In genomic region chr6:10725046-10725445, GRCh38 we compare ENCODE assay signal across 20 cellular contexts. TPM values are rescaled to one million over a fixed set of nuclear protein-coding genes. Genes with fewer than 3 reads are reported as not detected.
DNase-seq lines count a peak whose midpoint lies in the region; ATAC-seq and TF ChIP-seq lines count a peak whose summit lies in the region.
"Had no signal": no experiment of that assay in that cellular context is flagged by ENCODE, and none has a peak within 500 bp of the region (broad histone marks: within the 10 kb centered on the region; RNA-seq: fewer than 3 reads in every experiment).

No MANE protein-coding gene starts in this region.

- no peak for ATAC-seq in activated CD8-positive, alpha-beta T cell treated with anti-CD3 and anti-CD28 coated beads, Interleukin-2, amount 10 ng/mL, durations not matched to agents 7 days and 5 days
- no peak for ATAC-seq in GM21423 (IDR thresholded peaks at IDR 0.05; ENCODE audit: unreplicated experiment)
- ATAC-seq: activated CD8-positive, alpha-beta memory T cell treated with anti-CD3 and anti-CD28 coated beads, Interleukin-2, amount 10 ng/mL, durations not matched to agents 7 days and 5 days; heart right ventricle; pancreas; T-cell had no signal

- H3K36me3 Mint-ChIP-seq in T-helper 2 cell treated with Interferon-gamma antibody and Interleukin-4, amounts not matched to agents 5 μg/mL and 100 μg/mL, for 36 hours (ENCODE audit: low read depth) = peaks cover 19% of the 10 kb centered on the region
- H3K36me3 Mint-ChIP-seq in endodermal cell (ENCODE audit: low read depth) (peaks cover 37% of the 10 kb centered on the region), progenitor cell of endocrine pancreas (ENCODE audit: insufficient read depth) (peaks cover 8% of the 10 kb centered on the region)
- H3K36me3 Mint-ChIP-seq in activated CD8-positive, alpha-beta T cell treated with anti-CD3 and anti-CD28 coated beads, Interleukin-2, amount 10 ng/mL, durations not matched to agents 7 days and 5 days (ENCODE audit: low read depth) = peaks cover 27% of the 10 kb centered on the region

- POLR2A ChIA-PET in activated CD8-positive, alpha-beta T cell treated with anti-CD3 and anti-CD28 coated beads, Interleukin-2, amount 10 ng/mL, durations not matched to agents 7 days and 5 days (lab: Charles Lee) = no interaction called here

- TF ChIP-seq CTCF in endodermal cell (conservative IDR thresholded peaks at IDR 0.05) = no peak
- TF ChIP-seq CTCF in progenitor cell of endocrine pancreas (IDR thresholded peaks at IDR 0.05; ENCODE audit: unreplicated experiment) = no peak

- peaks cover 36% of the 10 kb centered on the region for H3K4me1 Mint-ChIP-seq in T-helper 2 cell treated with Interferon-gamma antibody and Interleukin-4, amounts not matched to agents 5 μg/mL and 100 μg/mL, for 36 hours (ENCODE audit: low read depth)
- H3K4me1 Mint-ChIP-seq in endodermal cell (peaks cover 40% of the 10 kb centered on the region), progenitor cell of endocrine pancreas (ENCODE audit: low read depth) (peaks cover 26% of the 10 kb centered on the region)
- peaks cover 45% of the 10 kb centered on the region for H3K4me1 Mint-ChIP-seq in activated CD8-positive, alpha-beta T cell treated with anti-CD3 and anti-CD28 coated beads, Interleukin-2, amount 10 ng/mL, durations not matched to agents 7 days and 5 days (ENCODE audit: low read depth)

- H3K9me3 ChIP-seq in endodermal cell (ENCODE audit: control insufficient read depth, low read length) = no peaks in the 10 kb centered on the region
- H3K9me3 ChIP-seq: heart right ventricle, pancreas, transverse colon had no signal

- peak overlapping the region; percentile 31 for H3K4me3 Mint-ChIP-seq in T-helper 2 cell treated with Interferon-gamma antibody and Interleukin-4, amounts not matched to agents 5 μg/mL and 100 μg/mL, for 36 hours
- H3K4me3 Mint-ChIP-seq in endodermal cell (peak overlapping the region; percentile 94), progenitor cell of endocrine pancreas (ENCODE audit: low read depth) (peak overlapping the region; percentile 86)
- H3K4me3 Mint-ChIP-seq in activated CD8-positive, alpha-beta T cell treated with anti-CD3 and anti-CD28 coated beads, Interleukin-2, amount 10 ng/mL, durations not matched to agents 7 days and 5 days = no peak overlapping the region

- H3K4me1 ChIP-seq in endodermal cell (ENCODE audit: control insufficient read depth, insufficient read depth, low read length) = peaks cover 8% of the 10 kb centered on the region

- H3K9me3 Mint-ChIP-seq in T-helper 2 cell treated with Interferon-gamma antibody and Interleukin-4, amounts not matched to agents 5 μg/mL and 100 μg/mL, for 36 hours = no peaks in the 10 kb centered on the region
- peaks cover 10% of the 10 kb centered on the region for H3K9me3 Mint-ChIP-seq in endodermal cell
- H3K9me3 Mint-ChIP-seq in progenitor cell of endocrine pancreas (ENCODE audit: low read depth) = no peaks in the 10 kb centered on the region
- no peaks in the 10 kb centered on the region for H3K9me3 Mint-ChIP-seq in activated CD8-positive, alpha-beta T cell treated with anti-CD3 and anti-CD28 coated beads, Interleukin-2, amount 10 ng/mL, durations not matched to agents 7 days and 5 days (ENCODE audit: insufficient read depth)
- H3K9me3 Mint-ChIP-seq: T-cell had no signal

- no peak overlapping the region for H3K27ac ChIP-seq in endodermal cell (ENCODE audit: low read depth, low read length)
- H3K27ac ChIP-seq: pancreas, transverse colon had no signal

- H3K27ac Mint-ChIP-seq in T-helper 2 cell treated with Interferon-gamma antibody and Interleukin-4, amounts not matched to agents 5 μg/mL and 100 μg/mL, for 36 hours = peak overlapping the region; percentile 46
- H3K27ac Mint-ChIP-seq in endodermal cell (peak overlapping the region; percentile 78), progenitor cell of endocrine pancreas (no peak overlapping the region)
- no peak overlapping the region for H3K27ac Mint-ChIP-seq in activated CD8-positive, alpha-beta T cell treated with anti-CD3 and anti-CD28 coated beads, Interleukin-2, amount 10 ng/mL, durations not matched to agents 7 days and 5 days
- H3K27ac Mint-ChIP-seq: activated CD8-positive, alpha-beta memory T cell treated with anti-CD3 and anti-CD28 coated beads, Interleukin-2, amount 10 ng/mL, durations not matched to agents 7 days and 5 days; activated naive CD8-positive, alpha-beta T cell treated with anti-CD3 and anti-CD28 coated beads for 36 hours had no signal

- peaks cover 50% of the 10 kb centered on the region for H3K36me3 ChIP-seq in endodermal cell (ENCODE audit: control insufficient read depth, insufficient read depth, low read length)

- H3K27me3 Mint-ChIP-seq in T-helper 2 cell treated with Interferon-gamma antibody and Interleukin-4, amounts not matched to agents 5 μg/mL and 100 μg/mL, for 36 hours (ENCODE audit: low read depth) = no peaks in the 10 kb centered on the region
- H3K27me3 Mint-ChIP-seq in endodermal cell (ENCODE audit: insufficient read depth) (no peaks in the 10 kb centered on the region), progenitor cell of endocrine pancreas (no peaks in the 10 kb centered on the region)
- no peaks in the 10 kb centered on the region for H3K27me3 Mint-ChIP-seq in activated CD8-positive, alpha-beta T cell treated with anti-CD3 and anti-CD28 coated beads, Interleukin-2, amount 10 ng/mL, durations not matched to agents 7 days and 5 days (ENCODE audit: low read depth)
- H3K27me3 Mint-ChIP-seq: activated CD8-positive, alpha-beta memory T cell treated with anti-CD3 and anti-CD28 coated beads, Interleukin-2, amount 10 ng/mL, durations not matched to agents 7 days and 5 days; activated naive CD8-positive, alpha-beta T cell treated with anti-CD3 and anti-CD28 coated beads for 36 hours; T-cell had no signal

- no peak overlapping the region for H3K9ac ChIP-seq in endodermal cell (ENCODE audit: extremely low read depth, low read length, poor library complexity, severe bottlenecking)

- WGBS in endodermal cell (ENCODE audit: insufficient coverage in 1 of 2, insufficient read length in 1 of 2), 2 experiments = 87 to 90% methylated on average over 3 to 6 of the region's 6 CpGs

- H3K27me3 ChIP-seq in endodermal cell (ENCODE audit: control insufficient read depth, insufficient read depth, low read length, poor library complexity, severe bottlenecking) = no peaks in the 10 kb centered on the region
- H3K27me3 ChIP-seq: heart right ventricle, pancreas, transverse colon had no signal

- CTCF ChIA-PET in activated CD8-positive, alpha-beta T cell treated with anti-CD3 and anti-CD28 coated beads, Interleukin-2, amount 10 ng/mL, durations not matched to agents 7 days and 5 days (lab: Charles Lee) = interaction anchor here (1.6 kb wide), 1 partner anchor 34 kb away, joined by 4 read pairs; no protein-coding TSS in a partner anchor

- H3K4me3 ChIP-seq in endodermal cell (ENCODE audit: low read length) = peak overlapping the region; percentile 96
- H3K4me3 ChIP-seq: pancreas, transverse colon had no signal

- no peak for DNase-seq in T-helper 2 cell treated with Interferon-gamma antibody and Interleukin-4, amounts not matched to agents 5 μg/mL and 100 μg/mL, for 36 hours (ENCODE audit: low spot score)
- DNase-seq in T-helper 2 cell (no peak), OCI-M2 (lab: John Stamatoyannopoulos, UW; ENCODE audit: unreplicated experiment) (peak; percentile 91), endodermal cell (no peak), progenitor cell of endocrine pancreas (ENCODE audit: low spot score, unreplicated experiment) (no peak), RKO (ENCODE audit: low spot score) (no peak)
- no peak for DNase-seq in activated CD8-positive, alpha-beta T cell treated with anti-CD3 and anti-CD28 coated beads, Interleukin-2, amount 10 ng/mL, durations not matched to agents 7 days and 5 days
- DNase-seq: activated CD8-positive, alpha-beta memory T cell treated with anti-CD3 and anti-CD28 coated beads, Interleukin-2, amount 10 ng/mL, durations not matched to agents 7 days and 5 days; activated naive CD8-positive, alpha-beta T cell treated with anti-CD3 and anti-CD28 coated beads for 36 hours; effector CD8-positive, alpha-beta T cell; EL; heart right ventricle; NCI-H1417; NCI-H2171; NK-92 treated with Interleukin-12 subunit alpha and Interleukin-12 subunit beta, amount 100 ng/mL, for 24 hours; pancreas; small intestine; T-cell; transverse colon had no signal

RNA-seq across cellular contexts. Expression of gene TMEM14C, which starts 2.2 kb away (rescaled TPM):
- 100 to 1,000 TPM; 102 to 118 TPM for total RNA-seq in endodermal cell
- polyA plus RNA-seq in endodermal cell (2013, experiment 1 of 2) = 149 TPM
- polyA plus RNA-seq in endodermal cell (2013, experiment 2 of 2) = 146 TPM
- 63.2 and 63.6 TPM in 2 replicates for total RNA-seq in progenitor cell of endocrine pancreas
- total RNA-seq in activated CD8-positive, alpha-beta T cell treated with anti-CD3 and anti-CD28 coated beads, Interleukin-2, amount 10 ng/mL, durations not matched to agents 7 days and 5 days = 10 to 100 TPM; 35.9 to 39.2 TPM

RNA-seq across cellular contexts. Expression of gene TMEM14B, which starts 22.6 kb away (rescaled TPM):
- total RNA-seq in endodermal cell (100 to 1,000 TPM; 165 to 242 TPM), progenitor cell of endocrine pancreas (52.7 and 56.2 TPM in 2 replicates)
- 111 TPM for polyA plus RNA-seq in endodermal cell (2013, experiment 1 of 2)
- 120 TPM for polyA plus RNA-seq in endodermal cell (2013, experiment 2 of 2)
- total RNA-seq in activated CD8-positive, alpha-beta T cell treated with anti-CD3 and anti-CD28 coated beads, Interleukin-2, amount 10 ng/mL, durations not matched to agents 7 days and 5 days = 10 to 100 TPM; 85.7 to 92.6 TPM

RNA-seq across cellular contexts. Expression of gene PAK1IP1, which starts 30.3 kb away (rescaled TPM):
- total RNA-seq in endodermal cell = 10 to 100 TPM; 15.3 to 16.8 TPM
- 18.2 TPM for polyA plus RNA-seq in endodermal cell (2013, experiment 1 of 2)
- 17.8 TPM for polyA plus RNA-seq in endodermal cell (2013, experiment 2 of 2)
- total RNA-seq in progenitor cell of endocrine pancreas = 12.9 and 14.1 TPM in 2 replicates
- total RNA-seq in activated CD8-positive, alpha-beta T cell treated with anti-CD3 and anti-CD28 coated beads, Interleukin-2, amount 10 ng/mL, durations not matched to agents 7 days and 5 days = 10 to 100 TPM; 16.9 to 17.6 TPM

RNA-seq across cellular contexts. Expression of gene C6orf52, which starts 30.6 kb away (rescaled TPM):
- 1 to 10 TPM; 1.7 to 1.9 TPM for total RNA-seq in endodermal cell
- 3.9 TPM for polyA plus RNA-seq in endodermal cell (2013, experiment 1 of 2)
- 3.4 TPM for polyA plus RNA-seq in endodermal cell (2013, experiment 2 of 2)
- total RNA-seq in progenitor cell of endocrine pancreas = 3.5 and 4.8 TPM in 2 replicates
- total RNA-seq in activated CD8-positive, alpha-beta T cell treated with anti-CD3 and anti-CD28 coated beads, Interleukin-2, amount 10 ng/mL, durations not matched to agents 7 days and 5 days = 1 to 10 TPM; 2.3 to 2.9 TPM
- total RNA-seq: transverse colon had no signal

Comparison
In these comparisons a context has a peak if more than half of its experiments do, and no peak if none do; other contexts are left out.
1. H3K27ac Mint-ChIP-seq: peak in T-helper 2 cell treated with Interferon-gamma antibody and Interleukin-4, amounts not matched to agents 5 μg/mL and 100 μg/mL, for 36 hours (single experiment) and endodermal cell (single experiment); none in progenitor cell of endocrine pancreas (single experiment) and activated CD8-positive, alpha-beta T cell treated with anti-CD3 and anti-CD28 coated beads, Interleukin-2, amount 10 ng/mL, durations not matched to agents 7 days and 5 days (single experiment).